Comparison of ENCODE assay signal across 10 cellular contexts in the genomic region with DNA sequence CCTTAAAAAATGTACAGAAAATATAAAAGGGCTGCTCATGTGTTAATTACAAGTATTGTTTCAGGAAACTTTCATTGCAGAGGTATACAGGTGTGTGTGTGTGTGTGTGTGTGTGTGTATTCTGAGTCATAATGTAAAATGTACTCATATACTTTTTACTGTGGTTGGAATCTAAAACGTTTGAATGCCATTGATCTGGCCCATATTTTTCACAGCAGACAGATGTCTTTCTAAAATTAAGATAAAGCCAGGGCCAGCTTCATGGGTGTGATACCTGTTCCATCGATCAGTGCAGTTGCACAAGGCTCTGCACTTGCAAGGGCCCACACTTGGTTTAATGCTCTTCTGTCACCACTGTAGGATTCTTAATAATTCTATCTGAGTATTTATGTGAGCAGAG.
DNase-seq lines count a peak whose midpoint lies in the region; ATAC-seq and TF ChIP-seq lines count a peak whose summit lies in the region.
"Had no signal": no experiment of that assay in that cellular context is flagged by ENCODE, and none has a peak within 500 bp of the region (broad histone marks: within the 10 kb centered on the region; RNA-seq: fewer than 3 reads in every experiment).

No MANE protein-coding gene starts in this region.

- H3K27ac ChIP-seq in H9 (ENCODE audit: insufficient read length, low read depth, low read length) (no peak overlapping the region), SK-N-MC (no peak overlapping the region)
- H3K27ac ChIP-seq: thoracic aorta had no signal

- peak overlapping the region; percentile 67 for H3K4me3 ChIP-seq in SK-N-MC
- H3K4me3 ChIP-seq: heart right ventricle, thoracic aorta had no signal

- no peak overlapping the region for H2BK15ac ChIP-seq in H9 (ENCODE audit: low read depth, low read length)

- no peak overlapping the region for H2BK20ac ChIP-seq in H9 (ENCODE audit: low read depth, low read length, poor library complexity, severe bottlenecking)

- no peak overlapping the region for H3K23ac ChIP-seq in H9 (ENCODE audit: insufficient read length, low read depth, low read length)

- H3K36me3 Mint-ChIP-seq in H9 (ENCODE audit: insufficient read depth in 1 of 3, low read depth in 3 of 3) (peaks cover 0 to 7% (median 0%) of the 10 kb centered on the region in 3 experiments; a peak in 3 of 7 replicates), naive B cell (no peaks in the 10 kb centered on the region)

- peak overlapping the region in 2 of 3 experiments; percentile 62 to 66; a peak in 2 of 7 replicates for H3K27ac Mint-ChIP-seq in H9
- H3K27ac Mint-ChIP-seq in naive B cell, result peak overlapping the region in 4 of 6 donors; percentile 18 to 67 (median 37)

- no peak overlapping the region for H3K4ac ChIP-seq in H9 (ENCODE audit: low read depth, low read length)

- no peak for TF ChIP-seq CTCF in H9 (conservative IDR thresholded peaks at IDR 0.05)

- no peak overlapping the region for H2AK5ac ChIP-seq in H9 (ENCODE audit: insufficient read length, low read length)

- H3K4me3 Mint-ChIP-seq in H9 (no peak overlapping the region), naive B cell (peak overlapping the region in 3 of 8 donors; percentile 1 to 54 (median 44))

- no peak overlapping the region for H4K8ac ChIP-seq in H9 (replicated peaks; ENCODE audit: insufficient read length, low read depth, low read length)

- no peaks in the 10 kb centered on the region for H4K20me1 ChIP-seq in H9 (ENCODE audit: control insufficient read depth, insufficient read depth, insufficient read length)

- H3K9ac ChIP-seq in H9 (ENCODE audit: extremely low read depth, insufficient read length, low read length), result no peak overlapping the region
- no peak overlapping the region for H3K9ac ChIP-seq in SK-N-MC (ENCODE audit: insufficient read length)

- H3K23me2 ChIP-seq in H9 (ENCODE audit: insufficient read length, low read depth, low read length, poor library complexity, severe bottlenecking), result no peaks in the 10 kb centered on the region

- H2BK5ac ChIP-seq in H9 (ENCODE audit: insufficient read length, low read length), result no peak overlapping the region

- H3K9me3 ChIP-seq in H9 (ENCODE audit: control insufficient read depth, low read depth, low read length) (no peaks in the 10 kb centered on the region), SK-N-MC (ENCODE audit: low read depth, low read length) (no peaks in the 10 kb centered on the region)
- H3K9me3 ChIP-seq: heart right ventricle, thoracic aorta had no signal

- WGBS in H9 (ENCODE audit: extremely low coverage, insufficient read length, low lambda C conversion rate), result no CpG with 5 or more reads among the region's 2 CpGs

- H2BK120ac ChIP-seq in H9 (ENCODE audit: low read depth, low read length, poor library complexity, severe bottlenecking), result no peak overlapping the region

- no peak overlapping the region for H3T11ph ChIP-seq in H9 (ENCODE audit: low read length)

- no peak overlapping the region for H3K14ac ChIP-seq in H9 (ENCODE audit: insufficient read depth, low read length)

- H3K9me3 Mint-ChIP-seq in H9, result peaks cover 0 to 7% of the 10 kb centered on the region in 2 experiments; a peak in 4 of 5 replicates
- H3K9me3 Mint-ChIP-seq in naive B cell, result no peaks in the 10 kb centered on the region

- H2AFZ ChIP-seq in H9 (ENCODE audit: low read length), result no peak overlapping the region

- peaks cover 3% of the 10 kb centered on the region; the same call in 1 of the 2 replicates for H3K4me1 ChIP-seq in H9 (ENCODE audit: insufficient read depth, low read length)

- H3K56ac ChIP-seq in H9 (ENCODE audit: insufficient read length, low read depth, low read length), result no peak overlapping the region

- H3K36me3 ChIP-seq in SK-N-MC (ENCODE audit: insufficient read depth, low read length), result no peaks in the 10 kb centered on the region
- H3K36me3 ChIP-seq: heart right ventricle, thoracic aorta had no signal

- ATAC-seq in GM18858 (IDR thresholded peaks at IDR 0.05; ENCODE audit: unreplicated experiment), result peak; percentile 24
- ATAC-seq in naive B cell (ENCODE audit: low read depth in 2 of 2), result no peak
- ATAC-seq: heart right ventricle had no signal

- no peaks in the 10 kb centered on the region for H3K27me3 ChIP-seq in H9 (ENCODE audit: insufficient read depth, low read length)
- H3K27me3 ChIP-seq: heart right ventricle had no signal

- no peak overlapping the region for H3K4me2 ChIP-seq in H9 (ENCODE audit: insufficient read depth, insufficient read length, low read length)

- no peak overlapping the region for H3K18ac ChIP-seq in H9 (ENCODE audit: insufficient read length, low read depth, low read length)

- no peak overlapping the region for H4K5ac ChIP-seq in H9 (ENCODE audit: insufficient read length, low read depth, low read length)

- H3K4me1 Mint-ChIP-seq in H9 (peaks cover 25 to 29% of the 10 kb centered on the region in 2 experiments), naive B cell (peaks cover 7 to 18% (median 15%) of the 10 kb centered on the region in 3 donors)

- H2BK12ac ChIP-seq in H9 (ENCODE audit: insufficient read length, low read depth, low read length), result no peak overlapping the region

- DNase-seq in H9 (no peak), SK-N-MC (ENCODE audit: low read depth, low spot score) (no peak), naive B cell (no peak), NCI-H1105 treated with DMSO at 0.1 percent for 48 hours (lab: John Stamatoyannopoulos, UW) (no peak), NCI-H146 (lab: John Stamatoyannopoulos, UW) (no peak), NCI-H748 (lab: John Stamatoyannopoulos, UW; ENCODE audit: unreplicated experiment) (no peak), DMS114 treated with DMSO at 0.1 percent for 48 hours (lab: John Stamatoyannopoulos, UW; ENCODE audit: unreplicated experiment) (no peak)
- DNase-seq: heart right ventricle had no signal

- H3K79me1 ChIP-seq in H9 (ENCODE audit: insufficient read depth, low read depth, low read length, poor library complexity, severe bottlenecking), result no peaks in the 10 kb centered on the region

- H3K27me3 Mint-ChIP-seq in H9 (ENCODE audit: low read depth) (no peaks in the 10 kb centered on the region), naive B cell (no peaks in the 10 kb centered on the region)

- no peaks in the 10 kb centered on the region for H3K79me2 ChIP-seq in H9 (ENCODE audit: insufficient read depth, low read length)

- no peak overlapping the region for H4K91ac ChIP-seq in H9 (ENCODE audit: insufficient read length, low read depth, low read length)
